ENCODE assay signal across 1 cellular context in the genomic region with DNA sequence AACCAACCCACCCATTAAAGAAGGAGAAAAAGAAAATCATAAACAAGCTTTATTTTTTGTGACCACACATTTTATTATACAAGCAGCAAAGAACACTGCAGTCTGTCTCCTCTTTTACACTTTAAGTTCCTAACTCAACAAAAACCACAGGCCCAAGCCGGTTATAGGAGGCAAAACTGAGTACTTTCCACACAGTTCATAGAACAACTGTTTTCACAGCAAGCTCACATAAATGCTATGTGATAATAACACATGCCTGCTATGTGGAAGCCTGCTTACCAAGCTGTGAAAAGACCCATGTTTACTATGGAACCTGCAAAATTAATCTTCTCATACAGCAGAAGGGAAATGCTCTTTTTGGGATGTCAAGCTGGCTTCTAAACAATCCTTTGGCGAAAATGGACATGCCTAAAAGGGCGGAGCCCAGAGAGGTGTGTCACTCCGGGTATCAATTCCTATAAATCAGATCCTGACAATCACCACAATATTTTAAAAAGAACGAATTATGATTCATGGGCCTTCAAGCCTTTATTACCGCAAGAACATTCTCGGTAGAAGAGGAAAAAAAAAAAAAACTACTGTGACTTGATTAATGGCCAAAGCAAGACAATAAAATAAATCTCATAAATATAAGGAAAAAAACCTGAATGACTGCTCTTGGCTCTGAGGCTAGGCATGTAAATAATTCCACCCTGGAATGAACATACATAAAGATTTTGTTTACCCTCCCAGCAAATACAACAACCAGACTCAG.
TF ChIP-seq lines count a peak whose summit lies in the region.

No MANE protein-coding gene starts in this region.

TF ChIP-seq in HEK293, 187 proteins besides CTCF, POLR2A, EP300 and RAD21 (continued from another document):
- TF ChIP-seq, protein P1, sequence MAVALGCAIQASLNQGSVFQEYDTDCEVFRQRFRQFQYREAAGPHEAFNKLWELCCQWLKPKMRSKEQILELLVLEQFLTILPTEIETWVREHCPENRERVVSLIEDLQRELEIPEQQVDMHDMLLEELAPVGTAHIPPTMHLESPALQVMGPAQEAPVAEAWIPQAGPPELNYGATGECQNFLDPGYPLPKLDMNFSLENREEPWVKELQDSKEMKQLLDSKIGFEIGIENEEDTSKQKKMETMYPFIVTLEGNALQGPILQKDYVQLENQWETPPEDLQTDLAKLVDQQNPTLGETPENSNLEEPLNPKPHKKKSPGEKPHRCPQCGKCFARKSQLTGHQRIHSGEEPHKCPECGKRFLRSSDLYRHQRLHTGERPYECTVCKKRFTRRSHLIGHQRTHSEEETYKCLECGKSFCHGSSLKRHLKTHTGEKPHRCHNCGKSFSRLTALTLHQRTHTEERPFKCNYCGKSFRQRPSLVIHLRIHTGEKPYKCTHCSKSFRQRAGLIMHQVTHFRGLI (tag by site-specific recombination; IDR thresholded peaks at IDR 0.05), result no peak
- TF ChIP-seq ZNF768 (tag by site-specific recombination; IDR thresholded peaks at IDR 0.05) (no peak), KLF9 (tag by site-specific recombination; IDR thresholded peaks at IDR 0.05; ENCODE audit: low read depth) (no peak), ZNF548 (tag by site-specific recombination; IDR thresholded peaks at IDR 0.05) (no peak), ZBTB20 (tag by site-specific recombination; IDR thresholded peaks at IDR 0.05) (no peak), ZNF629 (tag by site-specific recombination; IDR thresholded peaks at IDR 0.05) (no peak), ZNF211 (tag by site-specific recombination; IDR thresholded peaks at IDR 0.05; ENCODE audit: low read depth) (no peak)
- TF ChIP-seq, protein P2, sequence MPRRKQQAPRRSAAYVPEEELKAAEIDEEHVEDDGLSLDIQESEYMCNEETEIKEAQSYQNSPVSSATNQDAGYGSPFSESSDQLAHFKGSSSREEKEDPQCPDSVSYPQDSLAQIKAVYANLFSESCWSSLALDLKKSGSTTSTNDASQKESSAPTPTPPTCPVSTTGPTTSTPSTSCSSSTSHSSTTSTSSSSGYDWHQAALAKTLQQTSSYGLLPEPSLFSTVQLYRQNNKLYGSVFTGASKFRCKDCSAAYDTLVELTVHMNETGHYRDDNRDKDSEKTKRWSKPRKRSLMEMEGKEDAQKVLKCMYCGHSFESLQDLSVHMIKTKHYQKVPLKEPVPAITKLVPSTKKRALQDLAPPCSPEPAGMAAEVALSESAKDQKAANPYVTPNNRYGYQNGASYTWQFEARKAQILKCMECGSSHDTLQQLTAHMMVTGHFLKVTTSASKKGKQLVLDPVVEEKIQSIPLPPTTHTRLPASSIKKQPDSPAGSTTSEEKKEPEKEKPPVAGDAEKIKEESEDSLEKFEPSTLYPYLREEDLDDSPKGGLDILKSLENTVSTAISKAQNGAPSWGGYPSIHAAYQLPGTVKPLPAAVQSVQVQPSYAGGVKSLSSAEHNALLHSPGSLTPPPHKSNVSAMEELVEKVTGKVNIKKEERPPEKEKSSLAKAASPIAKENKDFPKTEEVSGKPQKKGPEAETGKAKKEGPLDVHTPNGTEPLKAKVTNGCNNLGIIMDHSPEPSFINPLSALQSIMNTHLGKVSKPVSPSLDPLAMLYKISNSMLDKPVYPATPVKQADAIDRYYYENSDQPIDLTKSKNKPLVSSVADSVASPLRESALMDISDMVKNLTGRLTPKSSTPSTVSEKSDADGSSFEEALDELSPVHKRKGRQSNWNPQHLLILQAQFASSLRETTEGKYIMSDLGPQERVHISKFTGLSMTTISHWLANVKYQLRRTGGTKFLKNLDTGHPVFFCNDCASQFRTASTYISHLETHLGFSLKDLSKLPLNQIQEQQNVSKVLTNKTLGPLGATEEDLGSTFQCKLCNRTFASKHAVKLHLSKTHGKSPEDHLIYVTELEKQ (tag by site-specific recombination; IDR thresholded peaks at IDR 0.05; ENCODE audit: borderline replicate concordance), result no peak
- TF ChIP-seq, protein P3, sequence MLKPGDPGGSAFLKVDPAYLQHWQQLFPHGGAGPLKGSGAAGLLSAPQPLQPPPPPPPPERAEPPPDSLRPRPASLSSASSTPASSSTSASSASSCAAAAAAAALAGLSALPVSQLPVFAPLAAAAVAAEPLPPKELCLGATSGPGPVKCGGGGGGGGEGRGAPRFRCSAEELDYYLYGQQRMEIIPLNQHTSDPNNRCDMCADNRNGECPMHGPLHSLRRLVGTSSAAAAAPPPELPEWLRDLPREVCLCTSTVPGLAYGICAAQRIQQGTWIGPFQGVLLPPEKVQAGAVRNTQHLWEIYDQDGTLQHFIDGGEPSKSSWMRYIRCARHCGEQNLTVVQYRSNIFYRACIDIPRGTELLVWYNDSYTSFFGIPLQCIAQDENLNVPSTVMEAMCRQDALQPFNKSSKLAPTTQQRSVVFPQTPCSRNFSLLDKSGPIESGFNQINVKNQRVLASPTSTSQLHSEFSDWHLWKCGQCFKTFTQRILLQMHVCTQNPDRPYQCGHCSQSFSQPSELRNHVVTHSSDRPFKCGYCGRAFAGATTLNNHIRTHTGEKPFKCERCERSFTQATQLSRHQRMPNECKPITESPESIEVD (tag by site-specific recombination; IDR thresholded peaks at IDR 0.05), result peak; percentile 38; the same call in 1 of the 2 replicates
